22 cellular contexts compared by ENCODE assay signal in genomic region chr20:9036593-9036992, GRCh38. TPM values are rescaled to one million over a fixed set of nuclear protein-coding genes. Genes with fewer than 3 reads are reported as not detected.
"Had no signal": no experiment of that assay in that cellular context is flagged by ENCODE, and none has a peak within 500 bp of the region (broad histone marks: within the 10 kb centered on the region; RNA-seq: fewer than 3 reads in every experiment).

No MANE protein-coding gene starts in this region.

- FAIRE-seq: endometrium, islet of Langerhans had no signal

- H3K4me1 ChIP-seq: esophagus squamous epithelium, heart left ventricle, psoas muscle, right lobe of liver, upper lobe of left lung, uterus had no signal

- DNase-seq: effector memory CD4-positive, alpha-beta T cell; esophagus squamous epithelium; foreskin fibroblast; heart left ventricle; hippocampal formation; kidney glomerular epithelial cell; mucosa of descending colon; naive thymus-derived CD8-positive, alpha-beta T cell; psoas muscle; retina; right lobe of liver; stimulated activated CD4-positive, alpha-beta T cell treated with anti-CD3 and anti-CD28 coated beads, Interleukin-4, amount 100 ng/mL, for 1 hour; stimulated activated CD8-positive, alpha-beta memory T cell treated with anti-CD3 and anti-CD28 coated beads, Interleukin-4, amount 100 ng/mL, for 48 hours; stimulated activated naive CD8-positive, alpha-beta T cell treated with anti-CD3 and anti-CD28 coated beads, Interleukin-15, Interleukin-2, amounts not matched to agents 100 U/mL and 50 U/mL, for 24 hours; tibial artery; upper lobe of left lung; uterus had no signal

- ATAC-seq: heart left ventricle; left lobe of liver; mucosa of descending colon; naive thymus-derived CD8-positive, alpha-beta T cell; psoas muscle; right lobe of liver; stimulated activated effector memory CD8-positive, alpha-beta T cell treated with anti-CD3 and anti-CD28 coated beads, Interleukin-12 subunit alpha, Interleukin-12 subunit beta, amount 100 ng/mL, for 72 hours; stimulated activated naive CD8-positive, alpha-beta T cell treated with anti-CD3 and anti-CD28 coated beads, Interleukin-15, Interleukin-2, amounts not matched to agents 100 U/mL and 50 U/mL, for 24 hours had no signal

- H3K9me3 ChIP-seq: esophagus squamous epithelium, heart left ventricle, mucosa of descending colon, neutrophil, psoas muscle, right lobe of liver, tibial artery, upper lobe of left lung, uterus had no signal

- H3K36me3 ChIP-seq: esophagus squamous epithelium, heart left ventricle, neutrophil, right lobe of liver, tibial artery, upper lobe of left lung, uterus had no signal

- H3K27ac ChIP-seq: esophagus squamous epithelium, heart left ventricle, neutrophil, psoas muscle, right lobe of liver, tibial artery, upper lobe of left lung, uterus had no signal

- H3K4me3 ChIP-seq: esophagus squamous epithelium, heart left ventricle, mucosa of descending colon, psoas muscle, right lobe of liver, tibial artery, upper lobe of left lung, uterus had no signal

- H3K27me3 ChIP-seq: esophagus squamous epithelium, heart left ventricle, neutrophil, right lobe of liver, tibial artery, upper lobe of left lung, uterus had no signal

RNA-seq across cellular contexts. Expression of gene PLCB4, which starts 32.3 kb away (rescaled TPM):
- total RNA-seq: naive thymus-derived CD8-positive, alpha-beta T cell had no signal
